ENCODE assay signal across 19 cellular contexts in genomic region chr10:27474741-27475140, GRCh38. TPM values are rescaled to one million over a fixed set of nuclear protein-coding genes. Genes with fewer than 3 reads are reported as not detected.
DNase-seq lines count a peak whose midpoint lies in the region; ATAC-seq and TF ChIP-seq lines count a peak whose summit lies in the region.
"Had no signal": no experiment of that assay in that cellular context is flagged by ENCODE, and none has a peak within 500 bp of the region (broad histone marks: within the 10 kb centered on the region; RNA-seq: fewer than 3 reads in every experiment).

No MANE protein-coding gene starts in this region.

- H3K27me3 Mint-ChIP-seq in activated CD4-positive, alpha-beta T cell treated with anti-CD3 and anti-CD28 coated beads, Interleukin-2, amount 10 ng/mL, durations not matched to agents 24 days and 14 days = peaks cover 21% of the 10 kb centered on the region

- no peaks in the 10 kb centered on the region for H3K4me1 Mint-ChIP-seq in activated CD4-positive, alpha-beta T cell treated with anti-CD3 and anti-CD28 coated beads, Interleukin-2, amount 10 ng/mL, durations not matched to agents 24 days and 14 days

- no peaks in the 10 kb centered on the region for H3K9me3 Mint-ChIP-seq in activated CD4-positive, alpha-beta T cell treated with anti-CD3 and anti-CD28 coated beads, Interleukin-2, amount 10 ng/mL, durations not matched to agents 24 days and 14 days

- CTCF ChIA-PET in RWPE1 (lab: Yijun Ruan, JAX) = interaction anchor here (0.7 to 1.0 kb wide), 2 partner anchors 147 to 919 kb away, joined by 3 read pairs; no protein-coding TSS in a partner anchor

- DNase-seq in EH (ENCODE audit: low read depth) (peak; percentile 2), RWPE1 (ENCODE audit: low spot score) (peak; percentile 62), esophagus squamous epithelium (lab: John Stamatoyannopoulos, UW) (no peak), osteoblast (ENCODE audit: insufficient read length, low spot score, missing footprints) (peak; percentile 22), EL (no peak)
- DNase-seq in activated CD8-positive, alpha-beta memory T cell treated with anti-CD3 and anti-CD28 coated beads for 24 hours = no peak
- no peak for DNase-seq in activated CD4-positive, alpha-beta T cell treated with anti-CD3 and anti-CD28 coated beads, Interleukin-2, amount 10 ng/mL, durations not matched to agents 24 days and 14 days
- DNase-seq: C1 segment of cervical spinal cord, HCEC 1CT, Kasumi-1, MM.1S, NCI-H187, NCI-H2227 treated with DMSO at 0.1 percent for 48 hours, NCI-H524, PC-3, RPMI8226, SJCRH30 had no signal

- no peak overlapping the region for H2AFZ ChIP-seq in osteoblast (ENCODE audit: low read length)

- no peak overlapping the region for H3K27ac Mint-ChIP-seq in activated CD4-positive, alpha-beta T cell treated with anti-CD3 and anti-CD28 coated beads, Interleukin-2, amount 10 ng/mL, durations not matched to agents 24 days and 14 days

- no peak for TF ChIP-seq POLR2A in esophagus squamous epithelium (IDR thresholded peaks at IDR 0.05)

- TF ChIP-seq CTCF in RWPE1 (conservative IDR thresholded peaks at IDR 0.05; ENCODE audit: low read depth) = no peak
- no peak for TF ChIP-seq CTCF in esophagus squamous epithelium (IDR thresholded peaks at IDR 0.05)
- no peak for TF ChIP-seq CTCF in osteoblast (IDR thresholded peaks at IDR 0.05; ENCODE audit: extremely low read depth, low read depth, low read length)

- H3K4me1 ChIP-seq in esophagus squamous epithelium (peaks cover 0 to 19% (median 5%) of the 10 kb centered on the region in 3 donors), osteoblast (ENCODE audit: insufficient read depth, low read length) (no peaks in the 10 kb centered on the region)
- H3K4me1 ChIP-seq: A549, SJCRH30 had no signal

- no peaks in the 10 kb centered on the region for H4K20me1 ChIP-seq in osteoblast (ENCODE audit: insufficient read depth, low read length)

- H3K4me3 ChIP-seq in esophagus squamous epithelium = no peak overlapping the region
- H3K4me3 ChIP-seq in osteoblast (ENCODE audit: insufficient read depth, low read length) = no peak overlapping the region
- H3K4me3 ChIP-seq: A549, SJCRH30 had no signal

- H3K36me3 Mint-ChIP-seq in activated CD4-positive, alpha-beta T cell treated with anti-CD3 and anti-CD28 coated beads, Interleukin-2, amount 10 ng/mL, durations not matched to agents 24 days and 14 days (ENCODE audit: low read depth) = no peaks in the 10 kb centered on the region

- H3K27ac ChIP-seq in RWPE1 (peak overlapping the region; percentile 92), esophagus squamous epithelium (peak overlapping the region; percentile 49 to 76 (median 64)), osteoblast (ENCODE audit: low read depth, low read length) (no peak overlapping the region)
- H3K27ac ChIP-seq: A549, SJCRH30 had no signal

- no peak for ATAC-seq in HG02678 (IDR thresholded peaks at IDR 0.05; ENCODE audit: unreplicated experiment)
- ATAC-seq: A549, PC-3 had no signal

- H3K27me3 ChIP-seq in esophagus squamous epithelium (no peaks in the 10 kb centered on the region), osteoblast (ENCODE audit: insufficient read depth, low read length) (no peaks in the 10 kb centered on the region)

- POLR2A ChIA-PET in RWPE1 (lab: Yijun Ruan, JAX; ENCODE audit: low non-redundant PET) = no interaction called here

- H3K4me2 ChIP-seq in osteoblast (ENCODE audit: insufficient read depth, low read length) = no peak overlapping the region
- H3K4me2 ChIP-seq: A549 had no signal

- H3K9me3 ChIP-seq in esophagus squamous epithelium = no peaks in the 10 kb centered on the region
- no peaks in the 10 kb centered on the region for H3K9me3 ChIP-seq in osteoblast (ENCODE audit: low read depth, low read length)

- H3K79me2 ChIP-seq in osteoblast (ENCODE audit: insufficient read depth, low read length) = no peaks in the 10 kb centered on the region

- H3K36me3 ChIP-seq in esophagus squamous epithelium = no peaks in the 10 kb centered on the region
- H3K36me3 ChIP-seq in osteoblast (ENCODE audit: insufficient read depth, low read length) = no peaks in the 10 kb centered on the region

- intact Hi-C loops in esophagus squamous epithelium (cut with DNase I) = no loop called here
- intact Hi-C loops in activated CD4-positive, alpha-beta T cell treated with anti-CD3 and anti-CD28 coated beads, Interleukin-2, amount 10 ng/mL, durations not matched to agents 24 days and 14 days (cut with micrococcal nuclease) = no loop called here

- H3K4me3 Mint-ChIP-seq in activated CD4-positive, alpha-beta T cell treated with anti-CD3 and anti-CD28 coated beads, Interleukin-2, amount 10 ng/mL, durations not matched to agents 24 days and 14 days = no peak overlapping the region

- WGBS in esophagus squamous epithelium, 2 donors = 20 to 38% methylated on average over 4 of the region's 4 CpGs

RNA-seq across cellular contexts. Expression of gene RAB18, which starts 29.4 kb away (rescaled TPM):
- total RNA-seq in esophagus squamous epithelium (10 to 100 TPM; 40.4 to 72.6 (median 56.9) TPM), osteoblast (47.8 and 48.9 TPM in 2 replicates)
- 55.4 and 58.3 TPM in 2 replicates for total RNA-seq in activated CD4-positive, alpha-beta T cell treated with anti-CD3 and anti-CD28 coated beads, Interleukin-2, amount 10 ng/mL, durations not matched to agents 24 days and 14 days

Comparison
In these comparisons a context has a peak if more than half of its experiments do, and no peak if none do; other contexts are left out.
1. DNase-seq: peak in EH (single experiment), RWPE1 (single experiment) and osteoblast (single experiment); none in esophagus squamous epithelium (single experiment), activated CD8-positive, alpha-beta memory T cell treated with anti-CD3 and anti-CD28 coated beads for 24 hours (single experiment), activated CD4-positive, alpha-beta T cell treated with anti-CD3 and anti-CD28 coated beads, Interleukin-2, amount 10 ng/mL, durations not matched to agents 24 days and 14 days (single experiment) and EL (single experiment).